Comparison of ENCODE assay signal across 1 cellular context in genomic region chr9:136625101-136626065, GRCh38.
A peak's percentile ranks its signal among the peaks of the same experiment; 100 is the strongest.
TF ChIP-seq lines count a peak whose summit lies in the region.

No MANE protein-coding gene starts in this region.

TF ChIP-seq in K562, 482 proteins besides CTCF, POLR2A, EP300 and RAD21 (continued from another document and continues in another):
- TF ChIP-seq ARID3A (IDR thresholded peaks at IDR 0.05; ENCODE audit: borderline replicate concordance, low read depth, low read length) (no peak), ZBTB5 (IDR thresholded peaks at IDR 0.05) (no peak), NCOA2 (IDR thresholded peaks at IDR 0.05; ENCODE audit: partially characterized antibody in 2 of 2) (no peak), PPARD (CRISPR knock-in tag; IDR thresholded peaks at IDR 0.05) (no peak), ZNF121 (CRISPR knock-in tag; conservative IDR thresholded peaks at IDR 0.05) (no peak), MAFG (tag; conservative IDR thresholded peaks at IDR 0.05) (no peak), EGR1 (conservative IDR thresholded peaks at IDR 0.05) (no peak), PYGO2 (tag; IDR thresholded peaks at IDR 0.05) (no peak), ZBTB12 (CRISPR knock-in tag; IDR thresholded peaks at IDR 0.05) (no peak), SMARCA5 (IDR thresholded peaks at IDR 0.05) (no peak), ZNF384 (IDR thresholded peaks at IDR 0.05; ENCODE audit: low read depth, low read length) (no peak), CREB3L1 (IDR thresholded peaks at IDR 0.05; ENCODE audit: borderline replicate concordance, low read depth) (no peak), CHAMP1 (IDR thresholded peaks at IDR 0.05) (no peak), TCF3 (CRISPR knock-in tag; IDR thresholded peaks at IDR 0.05) (no peak), NR2C1 (IDR thresholded peaks at IDR 0.05) (no peak; the same call in 1 of the 2 replicates), NR2C1 (tag; IDR thresholded peaks at IDR 0.05) (peak; percentile 53), HMG20B (CRISPR knock-in tag; IDR thresholded peaks at IDR 0.05) (no peak), ZBTB34 (CRISPR knock-in tag; IDR thresholded peaks at IDR 0.05) (no peak), ZFPM2 (CRISPR knock-in tag; IDR thresholded peaks at IDR 0.05) (no peak), IRF2 (CRISPR knock-in tag; IDR thresholded peaks at IDR 0.05) (no peak), ZNF197 (CRISPR knock-in tag; IDR thresholded peaks at IDR 0.05; ENCODE audit: low read depth) (no peak), NCOR1 (IDR thresholded peaks at IDR 0.05) (no peak), ZBTB26 (CRISPR knock-in tag; IDR thresholded peaks at IDR 0.05) (no peak), POLR2G (IDR thresholded peaks at IDR 0.05; ENCODE audit: low read depth, low read length) (no peak; the same call in 1 of the 2 replicates), TFAP4 (CRISPR knock-in tag; IDR thresholded peaks at IDR 0.05; ENCODE audit: borderline replicate concordance) (peak; percentile 34; the same call in 1 of the 2 replicates), MEF2A (IDR thresholded peaks at IDR 0.05; ENCODE audit: control insufficient read depth, low read depth, low read length) (no peak), ELF2 (CRISPR knock-in tag; IDR thresholded peaks at IDR 0.05) (no peak), KAT8 (IDR thresholded peaks at IDR 0.05; ENCODE audit: low read depth) (no peak), ZNF175 (CRISPR knock-in tag; IDR thresholded peaks at IDR 0.05; ENCODE audit: low read depth) (no peak), L3MBTL2 (IDR thresholded peaks at IDR 0.05) (no peak), ZNF134 (CRISPR knock-in tag; conservative IDR thresholded peaks at IDR 0.05) (no peak), ESRRA (IDR thresholded peaks at IDR 0.05; ENCODE audit: borderline replicate concordance, low read depth) (no peak), RCOR1 (IDR thresholded peaks at IDR 0.05; ENCODE audit: borderline replicate concordance in 1 of 2, low read depth in 2 of 2, low read length in 2 of 2) (no peak), ZHX1 (conservative IDR thresholded peaks at IDR 0.05; ENCODE audit: low read length) (no peak), NFIC (IDR thresholded peaks at IDR 0.05) (peak; percentile 46), MED1 (CRISPR knock-in tag; IDR thresholded peaks at IDR 0.05; ENCODE audit: borderline replicate concordance) (no peak), YBX1 (IDR thresholded peaks at IDR 0.05) (no peak), C11orf30 (IDR thresholded peaks at IDR 0.05; ENCODE audit: low read depth) (no peak), ZBTB1 (CRISPR knock-in tag; IDR thresholded peaks at IDR 0.05; ENCODE audit: borderline replicate concordance, low read depth) (no peak), MLX (CRISPR knock-in tag; conservative IDR thresholded peaks at IDR 0.05) (no peak), NELFE (IDR thresholded peaks at IDR 0.05; ENCODE audit: insufficient read depth, insufficient read length) (no peak), SOX6 (IDR thresholded peaks at IDR 0.05) (no peak), SIX5 (IDR thresholded peaks at IDR 0.05; ENCODE audit: borderline replicate concordance in 1 of 2, insufficient read depth in 1 of 2, low read depth in 1 of 2, low read length in 2 of 2) (no peak), ZNF699 (CRISPR knock-in tag; IDR thresholded peaks at IDR 0.05; ENCODE audit: insufficient replicate concordance) (no peak), KDM1A (IDR thresholded peaks at IDR 0.05) (peak; percentile 40 to 58; a peak in 3 of 4 replicates), TGIF2 (CRISPR knock-in tag; IDR thresholded peaks at IDR 0.05) (no peak), CBFA2T3 (IDR thresholded peaks at IDR 0.05) (no peak), THAP12 (CRISPR knock-in tag; IDR thresholded peaks at IDR 0.05) (no peak), NR4A1 (CRISPR knock-in tag; IDR thresholded peaks at IDR 0.05) (no peak), NR4A1 (tag; IDR thresholded peaks at IDR 0.05) (no peak), NR2C2 (CRISPR knock-in tag; IDR thresholded peaks at IDR 0.05) (no peak), NR2C2 (tag; IDR thresholded peaks at IDR 0.05) (peak; percentile 37; the same call in 1 of the 2 replicates), NUFIP1 (IDR thresholded peaks at IDR 0.05; ENCODE audit: partially characterized antibody) (no peak)
